Comparison of ENCODE assay signal across 11 cellular contexts in genomic region chr7:875051-875450, GRCh38. TPM values are rescaled to one million over a fixed set of nuclear protein-coding genes. Genes with fewer than 3 reads are reported as not detected.
A peak's percentile ranks its signal among the peaks of the same experiment; 100 is the strongest.
DNase-seq lines count a peak whose midpoint lies in the region; ATAC-seq and TF ChIP-seq lines count a peak whose summit lies in the region.
"Had no signal": no experiment of that assay in that cellular context is flagged by ENCODE, and none has a peak within 500 bp of the region (broad histone marks: within the 10 kb centered on the region; RNA-seq: fewer than 3 reads in every experiment).

No MANE protein-coding gene starts in this region.

- TF ChIP-seq CTCF in heart left ventricle (IDR thresholded peaks at IDR 0.05) = no peak
- no peak for TF ChIP-seq CTCF in WTC11 (IDR thresholded peaks at IDR 0.05)
- no peak for TF ChIP-seq CTCF in vagina (IDR thresholded peaks at IDR 0.05)

- CTCF ChIA-PET in WTC11 (lab: Charles Lee) = no interaction called here

- H3K36me3 ChIP-seq in heart left ventricle (peaks cover 0 to 53% (median 35%) of the 10 kb centered on the region in 9 donors), muscle layer of colon (ENCODE audit: insufficient read depth, low read length) (peaks cover 41% of the 10 kb centered on the region), vagina (peaks cover 0 to 31% of the 10 kb centered on the region in 2 donors)

- no peak overlapping the region for H3K4me3 Mint-ChIP-seq in WTC11

- H3K36me3 Mint-ChIP-seq in WTC11 = peaks cover 45% of the 10 kb centered on the region

- DNase-seq in heart left ventricle (no peak), left ventricle myocardium superior (no peak), WTC11 (ENCODE audit: low spot score) (no peak), vagina (ENCODE audit: extremely low spot score in 2 of 2) (no peak), GDM1 (lab: John Stamatoyannopoulos, UW) (no peak), C1 segment of cervical spinal cord (lab: John Stamatoyannopoulos, UW) (no peak)
- DNase-seq in activated CD4-positive, alpha-beta T cell treated with anti-CD3 and anti-CD28 coated beads for 4 hours = no peak
- DNase-seq: AML-193; GOT3; stimulated activated CD4-positive, alpha-beta T cell treated with anti-CD3 and anti-CD28 coated beads, Interleukin-2, amount 100 ng/mL, for 24 hours had no signal

- H3K27ac ChIP-seq in heart left ventricle (peak overlapping the region in 7 of 12 donors; percentile 59 to 89 (median 84)), muscle layer of colon (ENCODE audit: low read depth, low read length) (peak overlapping the region; percentile 72), vagina (peak overlapping the region; percentile 91)

- no peak for TF ChIP-seq POLR2A in heart left ventricle (IDR thresholded peaks at IDR 0.05)
- TF ChIP-seq POLR2A in vagina (IDR thresholded peaks at IDR 0.05) = no peak

- H3K27me3 ChIP-seq in heart left ventricle = no peaks in the 10 kb centered on the region
- H3K27me3 ChIP-seq in muscle layer of colon (ENCODE audit: control insufficient read depth in 1 of 2, insufficient read depth in 2 of 2, low read length in 2 of 2) = no peaks in the 10 kb centered on the region
- no peaks in the 10 kb centered on the region for H3K27me3 ChIP-seq in vagina

- H3K4me1 Mint-ChIP-seq in WTC11 = peaks cover 15% of the 10 kb centered on the region

- ATAC-seq in heart left ventricle (no peak), left ventricle myocardium superior (no peak), WTC11 (no peak)

- H3K4me3 ChIP-seq in heart left ventricle (no peak overlapping the region), muscle layer of colon (ENCODE audit: low read depth in 1 of 2, low read length in 2 of 2) (peak overlapping the region in 1 of 2 donors; percentile 32), vagina (no peak overlapping the region)

- no peaks in the 10 kb centered on the region for H3K9me3 ChIP-seq in heart left ventricle
- H3K9me3 ChIP-seq in muscle layer of colon (ENCODE audit: low read length) = no peaks in the 10 kb centered on the region
- no peaks in the 10 kb centered on the region for H3K9me3 ChIP-seq in vagina

- H3K9ac ChIP-seq in muscle layer of colon (ENCODE audit: low read length) = no peak overlapping the region

- POLR2A ChIA-PET in WTC11 (lab: Charles Lee) = no interaction called here

- H3K4me1 ChIP-seq in heart left ventricle = peaks cover 10 to 61% (median 37%) of the 10 kb centered on the region in 12 donors
- peaks cover 49% of the 10 kb centered on the region for H3K4me1 ChIP-seq in muscle layer of colon (ENCODE audit: insufficient read depth, low read length)
- peaks cover 43% of the 10 kb centered on the region for H3K4me1 ChIP-seq in vagina

- no peaks in the 10 kb centered on the region for H3K27me3 Mint-ChIP-seq in WTC11 (ENCODE audit: low read depth)

- WGBS in heart left ventricle, 4 donors = 77 to 81% (median 79%) methylated on average over 7 of the region's 7 CpGs

- H3K9me3 Mint-ChIP-seq in WTC11 = peaks cover 6% of the 10 kb centered on the region

- intact Hi-C loops in heart left ventricle (cut with DNase I) = loop anchor here in 4 of 10 donors (2.0 to 10.0 kb wide), 5 partner anchors 88 to 550 kb away; partner anchors contain the start of gene PDGFA (in 1 of the 4)
- intact Hi-C loops in left ventricle myocardium superior (cut with micrococcal nuclease) = loop anchor here (10.0 kb wide), 2 partner anchors 50 to 90 kb away; no protein-coding TSS in a partner anchor
- intact Hi-C loops in vagina (cut with DNase I) = loop anchor here (10.0 kb wide), 1 partner anchor 550 kb away; no protein-coding TSS in a partner anchor

- H3K27ac Mint-ChIP-seq in WTC11 = peak overlapping the region; percentile 82

TF ChIP-seq in WTC11, 78 proteins besides CTCF, POLR2A, EP300 and RAD21:
- TF ChIP-seq NFE2L1 (CRISPR knock-in tag; IDR thresholded peaks at IDR 0.05) = no peak
- no peak for TF ChIP-seq ZNF138 (CRISPR knock-in tag; conservative IDR thresholded peaks at IDR 0.05)
- no peak for TF ChIP-seq ATF2 (CRISPR knock-in tag; IDR thresholded peaks at IDR 0.05; ENCODE audit: borderline replicate concordance, low read depth)
- no peak for TF ChIP-seq CDX4 (CRISPR knock-in tag; IDR thresholded peaks at IDR 0.05; ENCODE audit: borderline replicate concordance)
- no peak for TF ChIP-seq ZNF281 (CRISPR knock-in tag; IDR thresholded peaks at IDR 0.05)
- TF ChIP-seq MXD4 (CRISPR knock-in tag; IDR thresholded peaks at IDR 0.05; ENCODE audit: borderline replicate concordance) = no peak
- TF ChIP-seq E2F5 (CRISPR knock-in tag; IDR thresholded peaks at IDR 0.05) = no peak
- TF ChIP-seq SP1 (CRISPR knock-in tag; conservative IDR thresholded peaks at IDR 0.05) = no peak
- TF ChIP-seq MYBL2 (CRISPR knock-in tag; IDR thresholded peaks at IDR 0.05) = no peak
TF ChIP-seq in WTC11: peak in this region for 0.

RNA-seq across cellular contexts. Expression of gene GET4, which starts 1.3 kb away (rescaled TPM):
- total RNA-seq in heart left ventricle (10 to 100 TPM; 14.6 to 27.3 (median 18.6) TPM), left ventricle myocardium superior (20.6 TPM), WTC11 (2021) (73.0 to 82.0 TPM (median 73.4 TPM) in 3 replicates), vagina (35.8 TPM)
- polyA plus RNA-seq in heart left ventricle = 10 to 100 TPM; 19.7 to 34.1 TPM

RNA-seq across cellular contexts. Expression of gene SUN1, which starts 42.8 kb away (rescaled TPM):
- total RNA-seq in heart left ventricle (100 to 1,000 TPM; 117 to 203 (median 157) TPM), left ventricle myocardium superior (186 TPM), WTC11 (2021) (149 to 158 TPM (median 156 TPM) in 3 replicates), vagina (170 TPM)
- polyA plus RNA-seq in heart left ventricle = 100 to 1,000 TPM; 111 to 148 TPM
